Comparison of ENCODE assay signal across 17 cellular contexts in genomic region chr15:46815765-46816164, GRCh38.
DNase-seq lines count a peak whose midpoint lies in the region; ATAC-seq and TF ChIP-seq lines count a peak whose summit lies in the region.
"Had no signal": no experiment of that assay in that cellular context is flagged by ENCODE, and none has a peak within 500 bp of the region (broad histone marks: within the 10 kb centered on the region; RNA-seq: fewer than 3 reads in every experiment).

No MANE protein-coding gene starts in this region.

- H3K4me1 ChIP-seq in BE2C (no peaks in the 10 kb centered on the region), HAP-1 (no peaks in the 10 kb centered on the region)
- H3K4me1 ChIP-seq: left lung had no signal

- H3K9me3 ChIP-seq in BE2C (no peaks in the 10 kb centered on the region), MG63 (no peaks in the 10 kb centered on the region), HAP-1 (no peaks in the 10 kb centered on the region)
- H3K9me3 ChIP-seq: left lung had no signal

- in situ Hi-C loops in HAP-1 (cut with MboI; ENCODE audit: low sequenced_read_pairs) = no loop called here

- peak; percentile 14 for DNase-seq in BE2C
- DNase-seq in MG63 = peak; percentile 0
- peak; percentile 65 for DNase-seq in NCI-H510A treated with DMSO at 0.1 percent for 48 hours (lab: John Stamatoyannopoulos, UW)
- peak; percentile 0 for DNase-seq in dermis blood vessel endothelial cell
- DNase-seq in iPS-NIHi11 (ENCODE audit: low spot score) = no peak
- DNase-seq in HAP-1 (ENCODE audit: low spot score in 2 of 2) = no peak
- no peak for DNase-seq in NK-92 (lab: John Stamatoyannopoulos, UW; ENCODE audit: unreplicated experiment)
- DNase-seq: activated CD4-positive, alpha-beta memory T cell treated with anti-CD3 and anti-CD28 coated beads, Interleukin-2, amount 10 ng/mL, durations not matched to agents 7 days and 5 days; activated naive CD8-positive, alpha-beta T cell treated with anti-CD3 and anti-CD28 coated beads, Interleukin-2, amount 50 U/mL, for 24 hours; central memory CD4-positive, alpha-beta T cell; endodermal cell; KBM-7; left lung; NCI-H2107; OCI-M1; SW 1271 had no signal

- ATAC-seq in HG02763 (IDR thresholded peaks at IDR 0.05; ENCODE audit: unreplicated experiment) = no peak
- ATAC-seq: activated naive CD8-positive, alpha-beta T cell treated with anti-CD3 and anti-CD28 coated beads, Interleukin-2, amount 50 U/mL, for 24 hours; left lung had no signal

- TF ChIP-seq CTCF in BE2C (IDR thresholded peaks at IDR 0.05; ENCODE audit: low read depth, low read length) = no peak

- no peaks in the 10 kb centered on the region for H3K27me3 ChIP-seq in BE2C
- H3K27me3 ChIP-seq in MG63 = no peaks in the 10 kb centered on the region
- H3K27me3 ChIP-seq in HAP-1 (ENCODE audit: low read depth) = no peaks in the 10 kb centered on the region
- H3K27me3 ChIP-seq: left lung had no signal

- H3K4me3 ChIP-seq in BE2C (ENCODE audit: low read depth, low read length) (no peak overlapping the region), MG63 (no peak overlapping the region), HAP-1 (no peak overlapping the region)
- H3K4me3 ChIP-seq: left lung had no signal

- H3K36me3 ChIP-seq in BE2C (no peaks in the 10 kb centered on the region), MG63 (no peaks in the 10 kb centered on the region), HAP-1 (replicated peaks) (no peaks in the 10 kb centered on the region)
- H3K36me3 ChIP-seq: left lung had no signal

Comparison
In these comparisons a context has a peak if more than half of its experiments do, and no peak if none do; other contexts are left out.
1. DNase-seq: peak in BE2C (single experiment), MG63 (single experiment), NCI-H510A treated with DMSO at 0.1 percent for 48 hours (single experiment) and dermis blood vessel endothelial cell (single experiment); none in iPS-NIHi11 (single experiment), HAP-1 (0 of 2) and NK-92 (single experiment).